In the genomic region with DNA sequence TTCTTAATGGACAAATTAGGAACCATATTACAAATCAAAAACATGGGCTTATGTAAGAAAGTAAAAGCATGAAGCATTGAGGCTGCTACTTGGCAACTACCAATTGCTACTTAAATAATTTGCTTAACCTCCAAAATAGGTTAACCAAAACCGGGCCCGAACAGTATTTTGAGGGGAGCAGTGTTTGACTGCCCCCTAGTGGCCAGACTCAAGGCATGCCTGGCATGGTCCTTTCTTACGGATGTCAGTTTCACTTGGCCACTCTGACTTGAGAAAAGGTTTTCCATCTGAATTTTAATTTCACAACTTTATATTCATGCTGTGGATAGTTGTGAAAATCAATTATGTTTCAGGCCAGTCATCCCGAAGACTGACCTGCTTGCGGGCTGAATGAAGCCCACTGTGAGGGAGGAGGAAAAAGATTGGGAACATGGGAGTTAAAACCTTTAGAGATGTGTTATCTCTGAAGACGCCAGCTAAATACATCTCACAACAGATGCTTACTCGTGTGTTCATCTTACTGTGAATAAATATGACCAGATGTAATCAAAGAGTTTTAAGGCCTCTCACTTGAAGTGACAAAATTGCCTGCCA, we compare ENCODE assay signal across 8 cellular contexts.
DNase-seq lines count a peak whose midpoint lies in the region; ATAC-seq and TF ChIP-seq lines count a peak whose summit lies in the region.

No MANE protein-coding gene starts in this region.

- no peak overlapping the region for H3K27ac ChIP-seq in WERI-Rb-1

- no peaks in the 10 kb centered on the region for H3K9me3 ChIP-seq in WERI-Rb-1 (ENCODE audit: severe bottlenecking)

- DNase-seq in NCI-H510A treated with DMSO at 0.1 percent for 48 hours (lab: John Stamatoyannopoulos, UW): peak; percentile 35
- no peak for DNase-seq in NCI-H510A (lab: John Stamatoyannopoulos, UW)
- DNase-seq in NCI-H146 treated with DMSO at 0.1 percent for 48 hours (lab: John Stamatoyannopoulos, UW; ENCODE audit: unreplicated experiment): peak; percentile 9
- peak; percentile 35 for DNase-seq in WERI-Rb-1
- peak; percentile 83 to 84 for DNase-seq in cardiac fibroblast (ENCODE audit: low read depth in 2 of 2)
- peak; percentile 54 for DNase-seq in kidney tubule cell (ENCODE audit: low spot score)
- DNase-seq in stimulated activated CD4-positive, alpha-beta T cell treated with anti-CD3 and anti-CD28 coated beads, Interleukin-2, amount 100 ng/mL, for 4 hours (ENCODE audit: low read depth): peak; percentile 40

- peak; percentile 71 for ATAC-seq in HG02623 (IDR thresholded peaks at IDR 0.05; ENCODE audit: unreplicated experiment)

- no peaks in the 10 kb centered on the region for H3K27me3 ChIP-seq in WERI-Rb-1 (ENCODE audit: insufficient read depth, low read depth, severe bottlenecking)

- H3K4me3 ChIP-seq in WERI-Rb-1 (ENCODE audit: low read depth, low read length) (no peak overlapping the region), cardiac fibroblast (replicated peaks in 1 of 2; ENCODE audit: low read depth in 2 of 2, low read length in 2 of 2) (no peak overlapping the region)

- TF ChIP-seq CTCF in WERI-Rb-1 (IDR thresholded peaks at IDR 0.05; ENCODE audit: low read depth, low read length) (peak; percentile 65), cardiac fibroblast (IDR thresholded peaks at IDR 0.05; ENCODE audit: low read depth, low read length) (peak; percentile 96)

- no peaks in the 10 kb centered on the region for H3K36me3 ChIP-seq in WERI-Rb-1
